ENCODE assay signal across 8 cellular contexts in genomic region chr15:78437762-78438594, GRCh38. TPM values are rescaled to one million over a fixed set of nuclear protein-coding genes. Genes with fewer than 3 reads are reported as not detected.
DNase-seq lines count a peak whose midpoint lies in the region; ATAC-seq, FAIRE-seq and TF ChIP-seq lines count a peak whose summit lies in the region.

A gene with protein sequence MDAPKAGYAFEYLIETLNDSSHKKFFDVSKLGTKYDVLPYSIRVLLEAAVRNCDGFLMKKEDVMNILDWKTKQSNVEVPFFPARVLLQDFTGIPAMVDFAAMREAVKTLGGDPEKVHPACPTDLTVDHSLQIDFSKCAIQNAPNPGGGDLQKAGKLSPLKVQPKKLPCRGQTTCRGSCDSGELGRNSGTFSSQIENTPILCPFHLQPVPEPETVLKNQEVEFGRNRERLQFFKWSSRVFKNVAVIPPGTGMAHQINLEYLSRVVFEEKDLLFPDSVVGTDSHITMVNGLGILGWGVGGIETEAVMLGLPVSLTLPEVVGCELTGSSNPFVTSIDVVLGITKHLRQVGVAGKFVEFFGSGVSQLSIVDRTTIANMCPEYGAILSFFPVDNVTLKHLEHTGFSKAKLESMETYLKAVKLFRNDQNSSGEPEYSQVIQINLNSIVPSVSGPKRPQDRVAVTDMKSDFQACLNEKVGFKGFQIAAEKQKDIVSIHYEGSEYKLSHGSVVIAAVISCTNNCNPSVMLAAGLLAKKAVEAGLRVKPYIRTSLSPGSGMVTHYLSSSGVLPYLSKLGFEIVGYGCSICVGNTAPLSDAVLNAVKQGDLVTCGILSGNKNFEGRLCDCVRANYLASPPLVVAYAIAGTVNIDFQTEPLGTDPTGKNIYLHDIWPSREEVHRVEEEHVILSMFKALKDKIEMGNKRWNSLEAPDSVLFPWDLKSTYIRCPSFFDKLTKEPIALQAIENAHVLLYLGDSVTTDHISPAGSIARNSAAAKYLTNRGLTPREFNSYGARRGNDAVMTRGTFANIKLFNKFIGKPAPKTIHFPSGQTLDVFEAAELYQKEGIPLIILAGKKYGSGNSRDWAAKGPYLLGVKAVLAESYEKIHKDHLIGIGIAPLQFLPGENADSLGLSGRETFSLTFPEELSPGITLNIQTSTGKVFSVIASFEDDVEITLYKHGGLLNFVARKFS (plus strand): TSS chr15:78438216. CDS start chr15:78438338, 122 bp downstream.

- FAIRE-seq in islet of Langerhans (lab: Jason Lieb, UNC): peak; percentile 5

- DNase-seq in AG09319 (ENCODE audit: extremely low read depth, low read depth) (peak; percentile 96), NCI-H460 (ENCODE audit: extremely low read depth, low read depth) (peak; percentile 97), cerebellar nuclear complex (lab: John Stamatoyannopoulos, UW) (peak; percentile 96 to 97)
- peak; percentile 97 for DNase-seq in activated CD4-positive, CD25-positive, alpha-beta regulatory T cell treated with anti-CD3 and anti-CD28 coated beads, Interleukin-2, amount 50 U/mL, for 72 hours
- DNase-seq in stimulated activated CD4-positive, alpha-beta T cell treated with anti-CD3 and anti-CD28 coated beads, Interleukin-12 subunit alpha, Interleukin-12 subunit beta, amount 100 ng/mL, for 4 hours: peak; percentile 94

- TF ChIP-seq CTCF in AG09319 (IDR thresholded peaks at IDR 0.05; ENCODE audit: low read depth, low read length): no peak

- ATAC-seq in GM19043 (IDR thresholded peaks at IDR 0.05; ENCODE audit: low read depth, unreplicated experiment) (peak; percentile 87), HG03378 (IDR thresholded peaks at IDR 0.05; ENCODE audit: unreplicated experiment) (peak; percentile 79)

RNA-seq across cellular contexts. Expression of the gene that starts here (rescaled TPM):
- 31.6 and 32.4 TPM in 2 replicates for total RNA-seq in NCI-H460 (2014; rRNA removed; shearing (Covaris generic))
- polyA plus RNA-seq in NCI-H460 (2014; cell fraction: nucleus; rRNA removed): 27.0 and 34.8 TPM in 2 replicates

Comparison
In these comparisons a context has a peak if more than half of its experiments do, and no peak if none do; other contexts are left out.
1. Peak in every context shown above with its lines: DNase-seq and ATAC-seq.